ENCODE assay signal across 9 cellular contexts in genomic region chr4:173528378-173529321, GRCh38. TPM values are rescaled to one million over a fixed set of nuclear protein-coding genes. Genes with fewer than 3 reads are reported as not detected.
DNase-seq lines count a peak whose midpoint lies in the region; ATAC-seq and TF ChIP-seq lines count a peak whose summit lies in the region.
"Had no signal": no experiment of that assay in that cellular context is flagged by ENCODE, and none has a peak within 500 bp of the region (broad histone marks: within the 10 kb centered on the region; RNA-seq: fewer than 3 reads in every experiment).

No MANE protein-coding gene starts in this region.

- intact Hi-C loops in sigmoid colon (cut with DNase I) = no loop called here

- H3K27me3 ChIP-seq in SJCRH30 (no peaks in the 10 kb centered on the region), sigmoid colon (no peaks in the 10 kb centered on the region)

- H3K36me3 ChIP-seq in SJCRH30 (no peaks in the 10 kb centered on the region), sigmoid colon (peaks cover 16 to 43% (median 20%) of the 10 kb centered on the region in 4 donors)

- TF ChIP-seq CTCF in foreskin fibroblast (IDR thresholded peaks at IDR 0.05; ENCODE audit: low read depth, low read length) (no peak), sigmoid colon (IDR thresholded peaks at IDR 0.05) (no peak)

- 4 to 9% methylated on average over 75 of the region's 75 CpGs for WGBS in sigmoid colon, 2 donors

- H3K27ac ChIP-seq in SJCRH30 (no peak overlapping the region), sigmoid colon (peak overlapping the region; percentile 98 to 99 (median 99))

- H3K9me3 ChIP-seq in SJCRH30 (replicated peaks) (no peaks in the 10 kb centered on the region), sigmoid colon (no peaks in the 10 kb centered on the region)

- TF ChIP-seq POLR2A in sigmoid colon (IDR thresholded peaks at IDR 0.05) = no peak

- ATAC-seq in GM19023 (IDR thresholded peaks at IDR 0.05; ENCODE audit: unreplicated experiment) = no peak

- peak overlapping the region; percentile 65 for H3K4me3 ChIP-seq in SJCRH30
- peak overlapping the region; percentile 54 to 58 for H3K4me3 ChIP-seq in foreskin fibroblast (ENCODE audit: low read depth in 1 of 2, low read length in 2 of 2)
- H3K4me3 ChIP-seq in sigmoid colon = peak overlapping the region; percentile 90 to 96 (median 92)

- no peak for TF ChIP-seq EP300 in sigmoid colon (IDR thresholded peaks at IDR 0.05)

- DNase-seq in GM03348 (ENCODE audit: low spot score) (peak; percentile 61), SJCRH30 (no peak), foreskin fibroblast (peak in 1 of 2 donors; percentile 60), sigmoid colon (peak; percentile 77), NCI-H2196 treated with DMSO at 0.1 percent for 48 hours (lab: John Stamatoyannopoulos, UW; ENCODE audit: unreplicated experiment) (no peak), GF-D8 (lab: John Stamatoyannopoulos, UW) (no peak)
- no peak for DNase-seq in stimulated activated naive CD4-positive, alpha-beta T cell (lab: John Stamatoyannopoulos, UW)
- DNase-seq: activated T-cell treated with anti-CD3 and anti-CD28 coated beads, Interleukin-2, amount 50 U/mL, for 4 hours had no signal

- no peaks in the 10 kb centered on the region for H3K4me1 ChIP-seq in SJCRH30
- peaks cover 0 to 17% (median under 1%) of the 10 kb centered on the region in 4 donors for H3K4me1 ChIP-seq in sigmoid colon

RNA-seq across cellular contexts. Expression of gene HAND2, which starts 1.4 kb away (rescaled TPM):
- 2.3 and 3.4 TPM in 2 replicates for total RNA-seq in SJCRH30 (2014; rRNA removed; shearing (Covaris generic))
- 100 to 1,000 TPM; 141 to 224 (median 180) TPM for total RNA-seq in sigmoid colon
- polyA plus RNA-seq in sigmoid colon = 10 to 100 TPM in 1 of 3 donors, 1 to 10 TPM in 1, under 1 TPM in 1; 0.46 to 17.4 (median 7.2) TPM
- total RNA-seq: activated T-cell treated with anti-CD3 and anti-CD28 coated beads, Interleukin-2, amount 50 U/mL, for 4 hours had no signal

Comparison
In these comparisons a context has a peak if more than half of its experiments do, and no peak if none do; other contexts are left out.
1. DNase-seq: peak in GM03348 (single experiment) and sigmoid colon (single experiment); none in SJCRH30 (0 of 2), NCI-H2196 treated with DMSO at 0.1 percent for 48 hours (single experiment), stimulated activated naive CD4-positive, alpha-beta T cell (0 of 6) and GF-D8 (single experiment).
2. RNA of gene HAND2, which starts 1.4 kb away (total RNA-seq): 141 to 224 TPM in sigmoid colon; 2.3 to 3.4 TPM in SJCRH30; every median in the first group is over 10 times any median in the second.
3. Peak in every context shown above with its lines, with median percentiles within 50 percentile points of each other: H3K4me3 ChIP-seq.